In the genomic region with DNA sequence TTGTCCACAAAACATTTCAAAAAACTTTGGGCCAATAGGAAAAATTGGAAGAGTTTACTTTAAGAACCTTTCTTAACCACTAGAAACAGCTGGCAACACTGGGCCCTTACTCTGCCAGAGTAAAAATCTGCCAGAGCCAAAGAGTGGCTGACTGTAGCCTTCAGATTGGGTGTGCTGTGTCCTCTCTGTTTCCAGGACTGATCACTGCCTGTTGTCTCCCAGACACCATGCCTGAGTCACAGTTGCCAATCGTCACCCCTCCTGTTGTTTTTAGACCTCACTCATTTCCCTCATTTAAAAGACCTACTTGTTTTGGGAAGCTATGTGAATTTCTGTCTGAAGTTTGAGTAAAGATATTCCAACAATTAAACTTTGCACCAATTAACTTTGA, we compare ENCODE assay signal across 15 cellular contexts.
DNase-seq lines count a peak whose midpoint lies in the region; ATAC-seq and TF ChIP-seq lines count a peak whose summit lies in the region.
"Had no signal": no experiment of that assay in that cellular context is flagged by ENCODE, and none has a peak within 500 bp of the region (broad histone marks: within the 10 kb centered on the region; RNA-seq: fewer than 3 reads in every experiment).

No MANE protein-coding gene starts in this region.

- DNase-seq in mammary epithelial cell (peak; percentile 5), MCF 10A (ENCODE audit: unreplicated experiment) (no peak), chondrocyte (ENCODE audit: low spot score) (no peak), iPS-NIHi11 (ENCODE audit: low spot score) (peak; percentile 26), upper lobe of right lung (no peak), NCI-H2171 treated with DMSO at 0.1 percent for 48 hours (lab: John Stamatoyannopoulos, UW) (no peak), esophagus muscularis mucosa (ENCODE audit: extremely low spot score) (no peak)
- DNase-seq: activated effector memory CD4-positive, alpha-beta T cell treated with Interleukin-2 at 50 U/mL for 16 hours; caudate nucleus; NCI-H187 treated with DMSO at 0.1 percent for 48 hours had no signal

- POLR2A ChIA-PET in MCF 10A (lab: Yijun Ruan, JAX), result no interaction called here

- H3K27ac ChIP-seq in mammary epithelial cell (ENCODE audit: insufficient read depth, low read depth, low read length) (no peak overlapping the region), upper lobe of right lung (no peak overlapping the region), esophagus muscularis mucosa (replicated peaks in 1 of 4) (no peak overlapping the region)
- H3K27ac ChIP-seq: A549, upper lobe of left lung had no signal

- 43% methylated on average over 1 of the region's 1 CpG for WGBS in mammary epithelial cell (ENCODE audit: low coverage, missing lambda C conversion rate)
- 50% methylated on average over 1 of the region's 1 CpG for WGBS in esophagus muscularis mucosa

- BruUV-seq in mammary epithelial cell (replicated peaks; lab: Mats Ljungman, UMichigan), result no TSS peak
- BruUV-seq in MCF 10A (replicated peaks; lab: Mats Ljungman, UMichigan), result no TSS peak

- no peak overlapping the region for H3K4me3 ChIP-seq in mammary epithelial cell (replicated peaks in 1 of 3; ENCODE audit: insufficient read depth in 1 of 3, low read depth in 2 of 3, low read length in 3 of 3)
- H3K4me3 ChIP-seq in upper lobe of right lung, result no peak overlapping the region
- no peak overlapping the region for H3K4me3 ChIP-seq in esophagus muscularis mucosa
- H3K4me3 ChIP-seq: A549, upper lobe of left lung had no signal

- H3K4me1 Mint-ChIP-seq in MCF 10A (ENCODE audit: insufficient read depth, unreplicated experiment) (no peaks in the 10 kb centered on the region), chondrocyte (ENCODE audit: low read depth) (peaks cover 20% of the 10 kb centered on the region)

- in situ Hi-C loops in mammary epithelial cell (cut with MboI; ENCODE audit: low sequenced_read_pairs in 2 of 2), result no loop called here

- H3K36me3 Mint-ChIP-seq in MCF 10A (ENCODE audit: insufficient read depth, unreplicated experiment) (peaks cover 9% of the 10 kb centered on the region), chondrocyte (ENCODE audit: low read depth) (no peaks in the 10 kb centered on the region)

- intact Hi-C loops in mammary epithelial cell (cut with micrococcal nuclease), result no loop called here
- intact Hi-C loops in MCF 10A (cut with micrococcal nuclease), result no loop called here
- intact Hi-C loops in upper lobe of right lung (cut with DNase I), result no loop called here
- intact Hi-C loops in esophagus muscularis mucosa (cut with DNase I), result no loop called here

- H3K4me3 Mint-ChIP-seq in MCF 10A (ENCODE audit: unreplicated experiment) (no peak overlapping the region), chondrocyte (ENCODE audit: unreplicated experiment) (no peak overlapping the region)
- H3K4me3 Mint-ChIP-seq: nephron; T-helper 1 cell treated with Interleukin-12 subunit alpha and Interleukin-12 subunit beta and Interleukin-4 antibody, amounts not matched to agents 30 μg/mL and 1 μg/mL, for 36 hours had no signal

- H3K9me3 Mint-ChIP-seq in MCF 10A (ENCODE audit: unreplicated experiment) (no peaks in the 10 kb centered on the region), chondrocyte (ENCODE audit: low read depth) (peaks cover 3% of the 10 kb centered on the region)
- H3K9me3 Mint-ChIP-seq: nephron; T-helper 1 cell treated with Interleukin-12 subunit alpha and Interleukin-12 subunit beta and Interleukin-4 antibody, amounts not matched to agents 30 μg/mL and 1 μg/mL, for 36 hours had no signal

- H3K27me3 ChIP-seq in mammary epithelial cell (ENCODE audit: insufficient read depth, low read length), result peaks cover 5% of the 10 kb centered on the region
- no peaks in the 10 kb centered on the region for H3K27me3 ChIP-seq in upper lobe of right lung
- no peaks in the 10 kb centered on the region for H3K27me3 ChIP-seq in esophagus muscularis mucosa
- H3K27me3 ChIP-seq: upper lobe of left lung had no signal

- ATAC-seq in upper lobe of right lung (peak; percentile 24), GM19351 (IDR thresholded peaks at IDR 0.05; ENCODE audit: unreplicated experiment) (no peak)
- ATAC-seq: A549 had no signal

- H3K4me1 ChIP-seq in mammary epithelial cell (ENCODE audit: insufficient read depth, low read length) (no peaks in the 10 kb centered on the region), upper lobe of right lung (no peaks in the 10 kb centered on the region), esophagus muscularis mucosa (peaks cover 0 to 5% (median 0%) of the 10 kb centered on the region in 4 donors)
- H3K4me1 ChIP-seq: A549, upper lobe of left lung had no signal

- H3K27ac Mint-ChIP-seq in MCF 10A (ENCODE audit: low read depth, unreplicated experiment) (no peak overlapping the region), chondrocyte (ENCODE audit: unreplicated experiment) (peak overlapping the region; percentile 22)
- H3K27ac Mint-ChIP-seq: T-helper 1 cell treated with Interleukin-12 subunit alpha and Interleukin-12 subunit beta and Interleukin-4 antibody, amounts not matched to agents 30 μg/mL and 1 μg/mL, for 36 hours had no signal

- dilution Hi-C loops in mammary epithelial cell (cut with HindIII; ENCODE audit: low sequenced_read_pairs), result no loop called here

- H3K9me3 ChIP-seq in mammary epithelial cell (replicated peaks; ENCODE audit: insufficient read depth, low read length) (no peaks in the 10 kb centered on the region), upper lobe of right lung (no peaks in the 10 kb centered on the region), esophagus muscularis mucosa (no peaks in the 10 kb centered on the region)
- H3K9me3 ChIP-seq: A549, upper lobe of left lung had no signal

- no peak overlapping the region for H2AFZ ChIP-seq in mammary epithelial cell (ENCODE audit: low read depth, low read length)

- H3K9ac ChIP-seq in mammary epithelial cell (ENCODE audit: insufficient read depth, low read length), result no peak overlapping the region

- H4K20me1 ChIP-seq in mammary epithelial cell (ENCODE audit: insufficient read depth, low read length), result no peaks in the 10 kb centered on the region

- CTCF ChIA-PET in mammary epithelial cell (lab: Charles Lee; ENCODE audit: low non-redundant PET), result no interaction called here
- CTCF ChIA-PET in MCF 10A (lab: Yijun Ruan, JAX), result interaction anchor here (0.7 to 1.1 kb wide), 3 partner anchors 42 to 403 kb away, joined by 3 read pairs; no protein-coding TSS in a partner anchor

- no peak for TF ChIP-seq EP300 in esophagus muscularis mucosa (IDR thresholded peaks at IDR 0.05)

- no peak for TF ChIP-seq POLR2A in esophagus muscularis mucosa (IDR thresholded peaks at IDR 0.05; ENCODE audit: low read depth)

- no peaks in the 10 kb centered on the region for H3K36me3 ChIP-seq in mammary epithelial cell (ENCODE audit: insufficient read depth, low read length)
- H3K36me3 ChIP-seq in upper lobe of right lung, result no peaks in the 10 kb centered on the region
- no peaks in the 10 kb centered on the region for H3K36me3 ChIP-seq in esophagus muscularis mucosa
- H3K36me3 ChIP-seq: upper lobe of left lung had no signal

- no peak overlapping the region for H3K4me2 ChIP-seq in mammary epithelial cell (ENCODE audit: insufficient read depth, low read depth, low read length)
- H3K4me2 ChIP-seq: A549 had no signal

- H3K79me2 ChIP-seq in mammary epithelial cell (ENCODE audit: insufficient read depth, low read length), result no peaks in the 10 kb centered on the region

- H3K27me3 Mint-ChIP-seq in MCF 10A (ENCODE audit: insufficient read depth, unreplicated experiment), result no peaks in the 10 kb centered on the region
- no peaks in the 10 kb centered on the region for H3K27me3 Mint-ChIP-seq in chondrocyte (ENCODE audit: low read depth)

- TF ChIP-seq CTCF in mammary epithelial cell (conservative IDR thresholded peaks at IDR 0.05 in 1 of 2, IDR thresholded peaks at IDR 0.05 in 1 of 2; ENCODE audit: extremely low read depth in 1 of 2, insufficient read depth in 1 of 2, low read depth in 1 of 2, low read length in 2 of 2) (no peak), MCF 10A (IDR thresholded peaks at IDR 0.05; ENCODE audit: unreplicated experiment) (no peak), chondrocyte (IDR thresholded peaks at IDR 0.05) (no peak), upper lobe of right lung (IDR thresholded peaks at IDR 0.05) (no peak), esophagus muscularis mucosa (IDR thresholded peaks at IDR 0.05) (no peak)

Comparison
In these comparisons a context has a peak if more than half of its experiments do, and no peak if none do; other contexts are left out.
1. DNase-seq: peak in mammary epithelial cell (single experiment) and iPS-NIHi11 (single experiment); none in MCF 10A (single experiment), chondrocyte (single experiment), upper lobe of right lung (single experiment), NCI-H2171 treated with DMSO at 0.1 percent for 48 hours (single experiment) and esophagus muscularis mucosa (single experiment).